Comparison of ENCODE assay signal across 8 cellular contexts in the genomic region with DNA sequence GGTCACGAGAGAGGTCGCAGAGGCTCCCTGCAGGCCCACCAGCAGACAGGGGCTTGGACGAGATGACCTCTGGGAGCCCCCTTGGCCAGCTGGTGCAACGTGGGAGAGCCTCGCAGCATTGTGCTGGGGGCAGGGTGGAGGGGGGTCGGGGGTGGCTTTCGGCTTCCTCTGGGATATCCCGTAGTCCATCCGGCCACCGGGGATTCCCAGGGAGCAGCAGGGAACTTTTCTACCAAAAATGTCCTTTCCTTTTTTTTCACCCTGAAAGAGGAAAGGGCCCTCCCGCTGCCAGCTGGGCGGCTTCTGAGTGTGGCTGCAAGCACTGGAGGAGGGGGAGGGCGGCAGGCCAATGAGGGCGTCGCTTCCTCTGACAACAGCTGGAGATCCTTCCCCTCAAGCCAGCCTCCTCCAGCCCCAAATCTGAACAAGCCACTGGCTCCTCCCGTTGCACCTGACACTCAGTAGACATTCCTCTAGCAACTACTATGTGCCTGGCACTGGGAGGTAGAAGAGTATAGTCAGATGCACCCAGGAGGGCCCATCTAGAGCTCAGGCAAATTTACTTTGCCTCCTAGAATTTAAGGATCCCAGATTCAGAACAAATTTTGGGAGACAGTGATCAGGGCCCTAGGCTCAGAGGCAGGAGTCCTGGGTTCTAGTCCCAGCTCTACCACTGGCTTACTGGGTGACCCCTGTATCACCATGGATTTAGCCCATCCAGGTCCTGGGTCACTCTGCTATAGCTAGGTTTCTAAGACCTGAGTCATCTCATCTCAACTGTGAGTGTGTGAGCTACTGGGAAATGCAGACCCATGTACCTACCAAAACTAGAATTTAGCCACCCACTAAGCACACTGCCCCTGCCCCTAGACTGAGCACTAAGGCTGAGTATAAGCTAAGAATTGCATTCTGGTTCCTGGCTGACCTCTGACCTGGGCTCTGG. TPM values are rescaled to one million over a fixed set of nuclear protein-coding genes. Genes with fewer than 3 reads are reported as not detected.
DNase-seq lines count a peak whose midpoint lies in the region; ATAC-seq lines count a peak whose summit lies in the region.

No MANE protein-coding gene starts in this region.

- peak; percentile 54 for DNase-seq in GDM1 (lab: John Stamatoyannopoulos, UW)
- DNase-seq in NOMO-1 treated with dmso at 0.1 percent for 144 hours (lab: John Stamatoyannopoulos, UW; ENCODE audit: unreplicated experiment), result peak; percentile 63
- DNase-seq in left cardiac atrium, result peak; percentile 95
- peak; percentile 63 for DNase-seq in putamen (ENCODE audit: low spot score)
- DNase-seq in HPDE6-E6E7 (ENCODE audit: extremely low spot score), result no peak
- no peak for DNase-seq in ACHN

- peak overlapping the region; percentile 22 for H3K27ac ChIP-seq in angular gyrus (ENCODE audit: low read depth, low read length)

- ATAC-seq in HG02759 (IDR thresholded peaks at IDR 0.05; ENCODE audit: unreplicated experiment), result peak; percentile 56
- peak; percentile 74 to 77 for ATAC-seq in left cardiac atrium

- intact Hi-C loops in left cardiac atrium (cut with DNase I), result no loop called here

- in situ Hi-C loops in ACHN (cut with HindIII; ENCODE audit: low pct_ligation_motif_present, low pct_unique_long_range_greater_than_20kb, low sequenced_read_pairs), result no loop called here

RNA-seq across cellular contexts. Expression of a gene that starts 2.7 kb away (rescaled TPM):
- 10 to 100 TPM; 18.3 to 22.1 TPM for total RNA-seq in left cardiac atrium

RNA-seq across cellular contexts. Expression of a gene that starts 9.9 kb away (rescaled TPM):
- 10 to 100 TPM; 39.7 to 42.7 TPM for total RNA-seq in left cardiac atrium

RNA-seq across cellular contexts. Expression of a gene that starts 54.2 kb away (rescaled TPM):
- total RNA-seq in left cardiac atrium, result 100 to 1,000 TPM; 134 to 137 TPM

RNA-seq across cellular contexts. Expression of a gene that starts 57.7 kb away (rescaled TPM):
- under 1 TPM in 1 of 2 donors, not detected in 1; 0.35 TPM for total RNA-seq in left cardiac atrium

Comparison
In these comparisons a context has a peak if more than half of its experiments do, and no peak if none do; other contexts are left out.
1. DNase-seq: peak in GDM1 (single experiment), NOMO-1 treated with dmso at 0.1 percent for 144 hours (single experiment), left cardiac atrium (single experiment) and putamen (single experiment); none in HPDE6-E6E7 (single experiment) and ACHN (single experiment).